15 cellular contexts compared by ENCODE assay signal in the genomic region with DNA sequence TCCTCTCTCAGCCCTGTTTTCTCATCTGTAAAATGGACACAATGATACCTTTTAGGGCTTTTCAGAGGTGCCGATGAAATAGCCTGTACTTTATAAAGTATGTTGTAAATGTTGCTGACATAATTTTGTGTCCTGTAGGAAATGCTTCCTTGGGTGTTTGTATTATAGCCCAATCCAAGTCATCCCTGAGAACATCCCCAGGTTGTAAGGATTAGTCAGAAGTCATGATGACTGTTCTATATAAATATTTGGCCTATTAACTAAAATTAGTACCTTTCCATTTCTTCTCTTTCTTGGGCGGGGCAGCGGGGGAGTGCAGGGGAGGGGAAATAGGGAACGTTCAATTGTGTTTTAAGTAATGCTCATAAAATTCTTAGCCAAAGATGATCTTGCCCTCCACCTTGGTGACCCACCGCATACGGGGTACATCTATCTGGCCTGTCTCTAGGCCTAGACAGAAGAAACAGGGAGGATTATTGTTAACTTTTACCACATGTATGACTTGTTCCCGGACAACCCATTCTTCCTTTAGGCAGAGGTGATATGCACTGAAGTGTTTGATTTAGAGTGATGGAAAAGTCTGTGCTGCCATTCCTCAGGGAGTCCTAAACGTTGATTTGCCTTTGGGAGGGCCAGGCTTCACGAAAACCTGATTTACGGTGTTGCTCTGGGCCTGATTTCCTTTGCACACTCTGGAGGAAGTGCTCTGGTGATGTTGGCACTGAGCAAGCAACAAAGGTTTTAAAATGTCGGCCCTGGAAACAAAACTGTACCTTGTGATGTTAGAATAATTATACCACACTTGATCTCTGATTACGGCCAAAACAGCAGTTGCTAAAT.
A peak's percentile ranks its signal among the peaks of the same experiment; 100 is the strongest.
DNase-seq lines count a peak whose midpoint lies in the region; ATAC-seq and TF ChIP-seq lines count a peak whose summit lies in the region.
"Had no signal": no experiment of that assay in that cellular context is flagged by ENCODE, and none has a peak within 500 bp of the region (broad histone marks: within the 10 kb centered on the region; RNA-seq: fewer than 3 reads in every experiment).

No MANE protein-coding gene starts in this region.

- no peak for TF ChIP-seq POLR2A in vagina (IDR thresholded peaks at IDR 0.05)

- H3K27me3 ChIP-seq in left ventricle myocardium inferior (ENCODE audit: low read depth), result no peaks in the 10 kb centered on the region
- no peaks in the 10 kb centered on the region for H3K27me3 ChIP-seq in endodermal cell (ENCODE audit: control insufficient read depth, insufficient read depth, low read length, poor library complexity, severe bottlenecking)
- no peaks in the 10 kb centered on the region for H3K27me3 ChIP-seq in vagina
- H3K27me3 ChIP-seq: brain microvascular endothelial cell, ovary had no signal

- H3K4me1 Mint-ChIP-seq in endodermal cell (peaks cover 4% of the 10 kb centered on the region), nephron (peaks cover 38% of the 10 kb centered on the region)

- TF ChIP-seq CTCF in left ventricle myocardium inferior (IDR thresholded peaks at IDR 0.05; ENCODE audit: borderline replicate concordance) (no peak), endodermal cell (conservative IDR thresholded peaks at IDR 0.05) (no peak), nephron (IDR thresholded peaks at IDR 0.05; ENCODE audit: unreplicated experiment in 3 of 3) (no peak), vagina (IDR thresholded peaks at IDR 0.05) (no peak)

- no peaks in the 10 kb centered on the region for H3K9me3 ChIP-seq in left ventricle myocardium inferior (replicated peaks)
- H3K9me3 ChIP-seq in endodermal cell (ENCODE audit: control insufficient read depth, low read length), result no peaks in the 10 kb centered on the region
- H3K9me3 ChIP-seq in vagina, result no peaks in the 10 kb centered on the region
- H3K9me3 ChIP-seq: ovary had no signal

- no peak overlapping the region for H3K4me3 Mint-ChIP-seq in endodermal cell
- H3K4me3 Mint-ChIP-seq in nephron, result no peak overlapping the region
- H3K4me3 Mint-ChIP-seq: IgD-negative memory B cell, memory B cell had no signal

- WGBS in endodermal cell (ENCODE audit: insufficient coverage in 1 of 2, insufficient read length in 1 of 2), 2 experiments, result 93 to 96% methylated on average over 10 to 12 of the region's 12 CpGs

- DNase-seq in left ventricle myocardium inferior (no peak), Right ventricle myocardium inferior (ENCODE audit: missing footprints) (no peak), endodermal cell (no peak), vagina (ENCODE audit: extremely low spot score in 2 of 2) (no peak), cerebellar cortex (ENCODE audit: low spot score) (no peak), DMS53 treated with DMSO at 0.1 percent for 48 hours (lab: John Stamatoyannopoulos, UW; ENCODE audit: unreplicated experiment) (no peak)
- DNase-seq: activated naive CD4-positive, alpha-beta T cell; DMS 273 treated with DMSO at 0.1 percent for 48 hours; NK-92 treated with Interleukin-12 subunit alpha and Interleukin-12 subunit beta, amount 100 ng/mL, for 24 hours had no signal

- H3K36me3 Mint-ChIP-seq in endodermal cell (ENCODE audit: low read depth), result no peaks in the 10 kb centered on the region
- peaks cover 8% of the 10 kb centered on the region for H3K36me3 Mint-ChIP-seq in nephron (ENCODE audit: low read depth)

- ATAC-seq in Right ventricle myocardium inferior (no peak), HG02642 (IDR thresholded peaks at IDR 0.05; ENCODE audit: poor library complexity, unreplicated experiment) (no peak)

- H3K4me1 ChIP-seq in left ventricle myocardium inferior (peaks cover 8% of the 10 kb centered on the region), endodermal cell (ENCODE audit: control insufficient read depth, insufficient read depth, low read length) (no peaks in the 10 kb centered on the region), vagina (peaks cover 21% of the 10 kb centered on the region)

- H3K27me3 Mint-ChIP-seq in endodermal cell (ENCODE audit: insufficient read depth) (no peaks in the 10 kb centered on the region), nephron (ENCODE audit: low read depth) (no peaks in the 10 kb centered on the region)
- H3K27me3 Mint-ChIP-seq: IgD-negative memory B cell, memory B cell had no signal

- no peaks in the 10 kb centered on the region for H3K36me3 ChIP-seq in left ventricle myocardium inferior
- H3K36me3 ChIP-seq in endodermal cell (ENCODE audit: control insufficient read depth, insufficient read depth, low read length), result no peaks in the 10 kb centered on the region
- H3K36me3 ChIP-seq in vagina, result no peaks in the 10 kb centered on the region
- H3K36me3 ChIP-seq: brain microvascular endothelial cell, ovary had no signal

- no peaks in the 10 kb centered on the region for H3K9me3 Mint-ChIP-seq in endodermal cell
- peaks cover 3% of the 10 kb centered on the region for H3K9me3 Mint-ChIP-seq in nephron
- H3K9me3 Mint-ChIP-seq: IgD-negative memory B cell had no signal

- H3K27ac Mint-ChIP-seq in endodermal cell (no peak overlapping the region), nephron (peak overlapping the region; percentile 92 to 95 (median 94))
- H3K27ac Mint-ChIP-seq: IgD-negative memory B cell, memory B cell had no signal

- intact Hi-C loops in left ventricle myocardium inferior (cut with micrococcal nuclease), result no loop called here
- intact Hi-C loops in Right ventricle myocardium inferior (cut with DNase I), result no loop called here
- intact Hi-C loops in vagina (cut with DNase I), result no loop called here

- peak overlapping the region; percentile 11 for H3K9ac ChIP-seq in endodermal cell (ENCODE audit: extremely low read depth, low read length, poor library complexity, severe bottlenecking)

- H3K27ac ChIP-seq in left ventricle myocardium inferior (replicated peaks) (peak overlapping the region; percentile 12), endodermal cell (ENCODE audit: low read depth, low read length) (peak overlapping the region; percentile 63), vagina (peak overlapping the region; percentile 68)
- H3K27ac ChIP-seq: brain microvascular endothelial cell had no signal

- H3K4me3 ChIP-seq in left ventricle myocardium inferior (no peak overlapping the region), endodermal cell (ENCODE audit: low read length) (no peak overlapping the region), vagina (no peak overlapping the region)
- H3K4me3 ChIP-seq: ovary had no signal

Comparison
In these comparisons a context has a peak if more than half of its experiments do, and no peak if none do; other contexts are left out.
1. H3K27ac ChIP-seq: peak in every context shown above with its lines; median percentile 68 in vagina; 63 in endodermal cell; 12 in left ventricle myocardium inferior.